In genomic region chr1:228804640-228805413, GRCh38 we compare ENCODE assay signal across 11 cellular contexts.
DNase-seq lines count a peak whose midpoint lies in the region; ATAC-seq and TF ChIP-seq lines count a peak whose summit lies in the region.
"Had no signal": no experiment of that assay in that cellular context is flagged by ENCODE, and none has a peak within 500 bp of the region (broad histone marks: within the 10 kb centered on the region; RNA-seq: fewer than 3 reads in every experiment).

No MANE protein-coding gene starts in this region.

- TF ChIP-seq CTCF in KMS-11 (conservative IDR thresholded peaks at IDR 0.05; ENCODE audit: low read depth, low read length) (no peak), nephron (IDR thresholded peaks at IDR 0.05; ENCODE audit: unreplicated experiment in 3 of 3) (no peak)

- peak overlapping the region; percentile 59; the same call in 1 of the 2 replicates for H2AFZ ChIP-seq in KMS-11 (ENCODE audit: low read depth)

- H3K36me3 ChIP-seq in KMS-11 (ENCODE audit: insufficient read depth) = no peaks in the 10 kb centered on the region
- H3K36me3 ChIP-seq: pancreas had no signal

- peaks cover 13% of the 10 kb centered on the region for H3K4me1 ChIP-seq in KMS-11 (ENCODE audit: low read depth, poor library complexity, severe bottlenecking)

- peak overlapping the region; percentile 56 for H3K4me2 ChIP-seq in KMS-11

- peak overlapping the region in 2 of 3 experiments; percentile 3 to 10 for H3K4me3 Mint-ChIP-seq in nephron

- H3K79me2 ChIP-seq in KMS-11 (ENCODE audit: insufficient read depth, low read depth) = no peaks in the 10 kb centered on the region

- peaks cover 60% of the 10 kb centered on the region for H3K4me1 Mint-ChIP-seq in nephron

- H3K36me3 Mint-ChIP-seq in nephron (ENCODE audit: low read depth) = no peaks in the 10 kb centered on the region

- no peaks in the 10 kb centered on the region for H3K27me3 ChIP-seq in KMS-11 (ENCODE audit: insufficient read depth, low read depth)
- H3K27me3 ChIP-seq: pancreas had no signal

- ATAC-seq in HG02885 (IDR thresholded peaks at IDR 0.05; ENCODE audit: poor library complexity, unreplicated experiment) = no peak

- H4K20me1 ChIP-seq in KMS-11 (ENCODE audit: insufficient read depth) = no peaks in the 10 kb centered on the region

- H3K4me3 ChIP-seq in KMS-11 (IDR thresholded peaks at IDR 0.05; ENCODE audit: insufficient read depth, low read depth, low read length) = no peak overlapping the region
- H3K4me3 ChIP-seq: pancreas had no signal

- DNase-seq in DMS153 (lab: John Stamatoyannopoulos, UW) = peak; percentile 72
- peak; percentile 18 for DNase-seq in activated effector memory CD4-positive, alpha-beta T cell treated with Interleukin-2 at 50 U/mL for 16 hours
- no peak for DNase-seq in mesenteric fat pad (ENCODE audit: low spot score)
- no peak for DNase-seq in MV-4-11 (lab: John Stamatoyannopoulos, UW)
- no peak for DNase-seq in SIG-M5 (lab: John Stamatoyannopoulos, UW)
- DNase-seq: amniotic stem cell, pancreas, SHP77 had no signal

- peaks cover 3% of the 10 kb centered on the region for H3K27me3 Mint-ChIP-seq in nephron (ENCODE audit: low read depth)

- H3K9ac ChIP-seq in KMS-11 = no peak overlapping the region

- no peaks in the 10 kb centered on the region for H3K9me3 Mint-ChIP-seq in nephron

- peak overlapping the region; percentile 40 to 91 (median 84) for H3K27ac Mint-ChIP-seq in nephron

- peak overlapping the region; percentile 16; the same call in 1 of the 2 replicates for H3K27ac ChIP-seq in KMS-11
- H3K27ac ChIP-seq: pancreas had no signal

Comparison
In these comparisons a context has a peak if more than half of its experiments do, and no peak if none do; other contexts are left out.
1. DNase-seq: peak in DMS153 (single experiment) and activated effector memory CD4-positive, alpha-beta T cell treated with Interleukin-2 at 50 U/mL for 16 hours (single experiment); none in mesenteric fat pad (single experiment), MV-4-11 (single experiment) and SIG-M5 (single experiment).